18 cellular contexts compared by ENCODE assay signal in genomic region chr12:120799417-120800045, GRCh38.
DNase-seq lines count a peak whose midpoint lies in the region; ATAC-seq and TF ChIP-seq lines count a peak whose summit lies in the region.
"Had no signal": no experiment of that assay in that cellular context is flagged by ENCODE, and none has a peak within 500 bp of the region (broad histone marks: within the 10 kb centered on the region; RNA-seq: fewer than 3 reads in every experiment).

No MANE protein-coding gene starts in this region.

- no peak overlapping the region for H3K4me3 Mint-ChIP-seq in GM23338
- H3K4me3 Mint-ChIP-seq in activated T-helper 2 cell treated with anti-CD3 and anti-CD28 coated beads, Interferon-gamma antibody, Interleukin-2, Interleukin-4, amounts not matched to agents 10 μg/mL and 5 μg/mL and 100 μg/mL, durations not matched to agents 14 hours and 24 hours and 36 hours (ENCODE audit: low read depth) = no peak overlapping the region
- no peak overlapping the region for H3K4me3 Mint-ChIP-seq in glutamatergic neuron (ENCODE audit: unreplicated experiment)

- H3K9me3 ChIP-seq in DOHH2 (ENCODE audit: control insufficient read depth, insufficient read depth, low read length) (peaks cover 11% of the 10 kb centered on the region; the same call in 1 of the 2 replicates), mesodermal cell (ENCODE audit: control insufficient read depth, low read length) (peaks cover 17% of the 10 kb centered on the region)

- H3K79me2 ChIP-seq in DOHH2 (ENCODE audit: control insufficient read depth, low read length) (peaks cover 10% of the 10 kb centered on the region), GM23338 (replicated peaks; ENCODE audit: insufficient read depth) (0 out of 2 replicates have a peak, but pooled peaks cover 13% of the 10 kb centered on the region)

- H3K36me3 Mint-ChIP-seq in GM23338 (ENCODE audit: low read depth) (peaks cover 24% of the 10 kb centered on the region), glutamatergic neuron (ENCODE audit: unreplicated experiment) (peaks cover 24% of the 10 kb centered on the region)
- peaks cover 50% of the 10 kb centered on the region for H3K36me3 Mint-ChIP-seq in activated T-helper 2 cell treated with anti-CD3 and anti-CD28 coated beads, Interferon-gamma antibody, Interleukin-2, Interleukin-4, amounts not matched to agents 10 μg/mL and 5 μg/mL and 100 μg/mL, durations not matched to agents 14 hours and 24 hours and 36 hours (ENCODE audit: low read depth)

- no peaks in the 10 kb centered on the region for H3F3A ChIP-seq in DOHH2 (ENCODE audit: control insufficient read depth, insufficient read depth)
- H3F3A ChIP-seq in GM23338 (replicated peaks; ENCODE audit: low read depth) = no peaks in the 10 kb centered on the region

- TF ChIP-seq CTCF in DOHH2 (IDR thresholded peaks at IDR 0.05; ENCODE audit: low read depth, low read length, poor library complexity, severe bottlenecking) = no peak
- no peak for TF ChIP-seq CTCF in GM23338 (conservative IDR thresholded peaks at IDR 0.05; ENCODE audit: low read depth in 2 of 2)
- TF ChIP-seq CTCF in glutamatergic neuron (IDR thresholded peaks at IDR 0.05; ENCODE audit: partially characterized antibody, unreplicated experiment) = no peak

- H3K27me3 ChIP-seq in DOHH2 (ENCODE audit: control insufficient read depth, low read length) (no peaks in the 10 kb centered on the region), GM23338 (ENCODE audit: insufficient read depth) (no peaks in the 10 kb centered on the region)
- H3K27me3 ChIP-seq: dorsolateral prefrontal cortex, SJCRH30, upper lobe of right lung had no signal

- in situ Hi-C loops in ACHN (cut with HindIII; ENCODE audit: low pct_ligation_motif_present, low pct_unique_long_range_greater_than_20kb, low sequenced_read_pairs) = no loop called here

- H3K36me3 ChIP-seq in DOHH2 (ENCODE audit: control insufficient read depth, low read length) (peaks cover 14% of the 10 kb centered on the region), GM23338 (ENCODE audit: insufficient read depth) (no peaks in the 10 kb centered on the region), mesodermal cell (ENCODE audit: control insufficient read depth, insufficient read depth, low read length) (peaks cover 9% of the 10 kb centered on the region)
- H3K36me3 ChIP-seq: SJCRH30, upper lobe of right lung had no signal

- 53 to 56% methylated on average over 3 of the region's 3 CpGs for WGBS in mesodermal cell (ENCODE audit: insufficient coverage in 2 of 2), 2 experiments

- H4K20me1 ChIP-seq in DOHH2 (ENCODE audit: control insufficient read depth, insufficient read depth, low read depth, low read length) = no peaks in the 10 kb centered on the region
- H4K20me1 ChIP-seq in GM23338 (replicated peaks; ENCODE audit: insufficient read depth) = no peaks in the 10 kb centered on the region

- no peaks in the 10 kb centered on the region for H3K9me2 ChIP-seq in DOHH2 (replicated peaks; ENCODE audit: control insufficient read depth, low read length)
- H3K9me2 ChIP-seq in GM23338 (ENCODE audit: insufficient read depth) = no peaks in the 10 kb centered on the region

- intact Hi-C loops in activated T-helper 2 cell treated with anti-CD3 and anti-CD28 coated beads, Interferon-gamma antibody, Interleukin-2, Interleukin-4, amounts not matched to agents 10 μg/mL and 5 μg/mL and 100 μg/mL, durations not matched to agents 14 hours and 24 hours and 36 hours (cut with micrococcal nuclease) = loop anchor here (2.0 to 5.0 kb wide), 3 partner anchors 17 to 33 kb away; no protein-coding TSS in a partner anchor

- peaks cover 20% of the 10 kb centered on the region for H3K9me3 Mint-ChIP-seq in GM23338
- H3K9me3 Mint-ChIP-seq in activated T-helper 2 cell treated with anti-CD3 and anti-CD28 coated beads, Interferon-gamma antibody, Interleukin-2, Interleukin-4, amounts not matched to agents 10 μg/mL and 5 μg/mL and 100 μg/mL, durations not matched to agents 14 hours and 24 hours and 36 hours = peaks cover 37% of the 10 kb centered on the region
- peaks cover 4% of the 10 kb centered on the region for H3K9me3 Mint-ChIP-seq in glutamatergic neuron (ENCODE audit: unreplicated experiment)

- DNase-seq in GM23338 (ENCODE audit: low spot score) = peak; percentile 41
- no peak for DNase-seq in activated T-helper 2 cell treated with anti-CD3 and anti-CD28 coated beads, Interferon-gamma antibody, Interleukin-2, Interleukin-4, amounts not matched to agents 10 μg/mL and 5 μg/mL and 100 μg/mL, durations not matched to agents 14 hours and 24 hours and 36 hours (ENCODE audit: low spot score)
- no peak for DNase-seq in NCI-H446 (lab: John Stamatoyannopoulos, UW)
- no peak for DNase-seq in ACHN
- no peak for DNase-seq in glutamatergic neuron
- DNase-seq: C1 segment of cervical spinal cord; dorsolateral prefrontal cortex; erythroblast; NCI-H187 treated with DMSO at 0.1 percent for 48 hours; NCI-H446 treated with DMSO at 0.1 percent for 48 hours; PC-3; stimulated activated naive B cell treated with anti-CD40 and anti-IgM and Interleukin-4, amounts not matched to agents 10 μg/mL and 1 μg/mL and 100 μg/mL, for 72 hours; upper lobe of right lung had no signal

- H3K4me3 ChIP-seq in DOHH2 (ENCODE audit: low read length) (no peak overlapping the region), GM23338 (no peak overlapping the region), mesodermal cell (ENCODE audit: extremely low read depth, insufficient read depth, low read length, poor library complexity, severe bottlenecking) (no peak overlapping the region)
- H3K4me3 ChIP-seq: dorsolateral prefrontal cortex, SJCRH30, upper lobe of right lung had no signal

- H2AFZ ChIP-seq in GM23338 = no peak overlapping the region

- H3K4me2 ChIP-seq in DOHH2 (ENCODE audit: low read length) (peak overlapping the region; percentile 11; the same call in 1 of the 2 replicates), GM23338 (no peak overlapping the region)

- H3K4me1 ChIP-seq in DOHH2 (ENCODE audit: control insufficient read depth, low read length) (peaks cover 44% of the 10 kb centered on the region), GM23338 (ENCODE audit: insufficient read depth) (peaks cover 18% of the 10 kb centered on the region), mesodermal cell (ENCODE audit: control insufficient read depth, insufficient read depth, low read length, poor library complexity, severe bottlenecking) (peaks cover 17% of the 10 kb centered on the region)
- H3K4me1 ChIP-seq: SJCRH30, upper lobe of right lung had no signal

- H3K4me1 Mint-ChIP-seq in GM23338 (peaks cover 24% of the 10 kb centered on the region; the same call in 2 of the 3 replicates), glutamatergic neuron (ENCODE audit: low read depth, unreplicated experiment) (peaks cover 8% of the 10 kb centered on the region)
- peaks cover 61% of the 10 kb centered on the region for H3K4me1 Mint-ChIP-seq in activated T-helper 2 cell treated with anti-CD3 and anti-CD28 coated beads, Interferon-gamma antibody, Interleukin-2, Interleukin-4, amounts not matched to agents 10 μg/mL and 5 μg/mL and 100 μg/mL, durations not matched to agents 14 hours and 24 hours and 36 hours (ENCODE audit: low read depth)

- no peak overlapping the region for H3K27ac Mint-ChIP-seq in GM23338
- H3K27ac Mint-ChIP-seq in activated T-helper 2 cell treated with anti-CD3 and anti-CD28 coated beads, Interferon-gamma antibody, Interleukin-2, Interleukin-4, amounts not matched to agents 10 μg/mL and 5 μg/mL and 100 μg/mL, durations not matched to agents 14 hours and 24 hours and 36 hours = peak overlapping the region; percentile 34
- no peak overlapping the region for H3K27ac Mint-ChIP-seq in glutamatergic neuron (ENCODE audit: unreplicated experiment)
- H3K27ac Mint-ChIP-seq: progenitor cell of endocrine pancreas; stimulated activated naive B cell treated with anti-CD40 and anti-IgM and Interleukin-4, amounts not matched to agents 10 μg/mL and 1 μg/mL and 100 μg/mL, for 72 hours had no signal

- H3K27ac ChIP-seq in DOHH2 (ENCODE audit: low read depth, low read length) (no peak overlapping the region), GM23338 (ENCODE audit: low read depth) (no peak overlapping the region), mesodermal cell (ENCODE audit: low read depth, low read length, severe bottlenecking) (peak overlapping the region; percentile 42)
- H3K27ac ChIP-seq: SJCRH30, upper lobe of right lung had no signal

- ATAC-seq in GM23338 (peak; percentile 67), GM21528 (IDR thresholded peaks at IDR 0.05; ENCODE audit: low FRiP score, unreplicated experiment) (no peak)
- ATAC-seq: PC-3, upper lobe of right lung had no signal

- H3K27me3 Mint-ChIP-seq in GM23338 (ENCODE audit: insufficient read depth, low read depth, poor library complexity) = peaks cover 4% of the 10 kb centered on the region
- H3K27me3 Mint-ChIP-seq in activated T-helper 2 cell treated with anti-CD3 and anti-CD28 coated beads, Interferon-gamma antibody, Interleukin-2, Interleukin-4, amounts not matched to agents 10 μg/mL and 5 μg/mL and 100 μg/mL, durations not matched to agents 14 hours and 24 hours and 36 hours (ENCODE audit: low read depth) = no peaks in the 10 kb centered on the region
- H3K27me3 Mint-ChIP-seq in glutamatergic neuron (ENCODE audit: unreplicated experiment) = no peaks in the 10 kb centered on the region
- H3K27me3 Mint-ChIP-seq: progenitor cell of endocrine pancreas; stimulated activated naive B cell treated with anti-CD40 and anti-IgM and Interleukin-4, amounts not matched to agents 10 μg/mL and 1 μg/mL and 100 μg/mL, for 72 hours had no signal

TF ChIP-seq in GM23338, 12 proteins besides CTCF, POLR2A, EP300 and RAD21 (continues in another document):
- TF ChIP-seq EZH2phosphoT487 (IDR thresholded peaks at IDR 0.05; ENCODE audit: unreplicated experiment) = no peak
- TF ChIP-seq JUNB (IDR thresholded peaks at IDR 0.05; ENCODE audit: unreplicated experiment) = no peak
- TF ChIP-seq ZNF114 (CRISPR knock-in tag; IDR thresholded peaks at IDR 0.05) = no peak
- TF ChIP-seq NANOG (IDR thresholded peaks at IDR 0.05; ENCODE audit: borderline replicate concordance) = no peak
